1 cellular context compared by ENCODE assay signal in the genomic region with DNA sequence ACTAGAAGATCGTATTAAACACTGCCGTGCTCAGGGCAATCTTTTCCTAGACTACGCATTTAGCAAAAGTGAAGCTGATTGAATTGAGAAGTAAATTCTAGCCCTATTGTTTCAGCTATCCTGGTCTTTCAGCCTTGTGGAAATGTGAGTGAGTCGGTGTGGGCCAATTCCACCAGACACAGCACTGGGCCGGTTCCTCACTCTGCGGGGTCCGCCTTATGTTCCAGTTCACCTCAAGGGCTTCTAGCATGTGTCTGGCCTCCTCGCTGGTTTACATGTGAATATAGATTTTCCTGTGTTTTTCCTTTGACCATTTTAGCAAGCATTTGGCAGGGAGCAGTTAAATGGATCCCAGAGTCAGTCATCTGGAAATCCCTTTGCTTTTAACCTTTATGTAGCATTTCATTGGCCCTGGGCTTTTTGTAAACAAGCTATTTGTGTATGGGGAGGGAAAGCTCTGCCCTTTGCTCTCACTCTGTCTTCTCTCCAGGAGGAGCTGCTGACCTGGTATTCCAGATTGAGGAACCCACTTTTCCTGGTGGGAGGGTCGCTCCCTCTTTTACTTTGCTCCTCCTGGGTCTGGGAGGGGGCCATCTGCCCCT.
TF ChIP-seq lines count a peak whose summit lies in the region.

No MANE protein-coding gene starts in this region.

TF ChIP-seq in HepG2, 621 proteins besides CTCF, POLR2A, EP300 and RAD21 (continued from another document):
- TF ChIP-seq, protein P1, sequence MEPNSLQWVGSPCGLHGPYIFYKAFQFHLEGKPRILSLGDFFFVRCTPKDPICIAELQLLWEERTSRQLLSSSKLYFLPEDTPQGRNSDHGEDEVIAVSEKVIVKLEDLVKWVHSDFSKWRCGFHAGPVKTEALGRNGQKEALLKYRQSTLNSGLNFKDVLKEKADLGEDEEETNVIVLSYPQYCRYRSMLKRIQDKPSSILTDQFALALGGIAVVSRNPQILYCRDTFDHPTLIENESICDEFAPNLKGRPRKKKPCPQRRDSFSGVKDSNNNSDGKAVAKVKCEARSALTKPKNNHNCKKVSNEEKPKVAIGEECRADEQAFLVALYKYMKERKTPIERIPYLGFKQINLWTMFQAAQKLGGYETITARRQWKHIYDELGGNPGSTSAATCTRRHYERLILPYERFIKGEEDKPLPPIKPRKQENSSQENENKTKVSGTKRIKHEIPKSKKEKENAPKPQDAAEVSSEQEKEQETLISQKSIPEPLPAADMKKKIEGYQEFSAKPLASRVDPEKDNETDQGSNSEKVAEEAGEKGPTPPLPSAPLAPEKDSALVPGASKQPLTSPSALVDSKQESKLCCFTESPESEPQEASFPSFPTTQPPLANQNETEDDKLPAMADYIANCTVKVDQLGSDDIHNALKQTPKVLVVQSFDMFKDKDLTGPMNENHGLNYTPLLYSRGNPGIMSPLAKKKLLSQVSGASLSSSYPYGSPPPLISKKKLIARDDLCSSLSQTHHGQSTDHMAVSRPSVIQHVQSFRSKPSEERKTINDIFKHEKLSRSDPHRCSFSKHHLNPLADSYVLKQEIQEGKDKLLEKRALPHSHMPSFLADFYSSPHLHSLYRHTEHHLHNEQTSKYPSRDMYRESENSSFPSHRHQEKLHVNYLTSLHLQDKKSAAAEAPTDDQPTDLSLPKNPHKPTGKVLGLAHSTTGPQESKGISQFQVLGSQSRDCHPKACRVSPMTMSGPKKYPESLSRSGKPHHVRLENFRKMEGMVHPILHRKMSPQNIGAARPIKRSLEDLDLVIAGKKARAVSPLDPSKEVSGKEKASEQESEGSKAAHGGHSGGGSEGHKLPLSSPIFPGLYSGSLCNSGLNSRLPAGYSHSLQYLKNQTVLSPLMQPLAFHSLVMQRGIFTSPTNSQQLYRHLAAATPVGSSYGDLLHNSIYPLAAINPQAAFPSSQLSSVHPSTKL (CRISPR knock-in tag; IDR thresholded peaks at IDR 0.05) = no peak
- TF ChIP-seq KDM2A (CRISPR knock-in tag; IDR thresholded peaks at IDR 0.05; ENCODE audit: borderline replicate concordance, low read depth) (no peak), RXRB (CRISPR knock-in tag; IDR thresholded peaks at IDR 0.05; ENCODE audit: borderline replicate concordance) (0 out of 2 replicates have a peak, but pooled peaks have one; percentile 42), LCORL (IDR thresholded peaks at IDR 0.05) (no peak), LCORL (CRISPR knock-in tag; IDR thresholded peaks at IDR 0.05) (0 out of 2 replicates have a peak, but pooled peaks have one; percentile 10), ZNF619 (CRISPR knock-in tag; IDR thresholded peaks at IDR 0.05) (no peak), AKAP8 (CRISPR knock-in tag; IDR thresholded peaks at IDR 0.05) (no peak), POLR2AphosphoS5 (IDR thresholded peaks at IDR 0.05; ENCODE audit: low read depth, low read length) (no peak), TGIF2 (CRISPR knock-in tag; IDR thresholded peaks at IDR 0.05) (no peak), ZNF782 (CRISPR knock-in tag; IDR thresholded peaks at IDR 0.05; ENCODE audit: borderline replicate concordance) (no peak), ZNF883 (CRISPR knock-in tag; IDR thresholded peaks at IDR 0.05; ENCODE audit: not compliant biosample characterization) (no peak), TOE1 (CRISPR knock-in tag; IDR thresholded peaks at IDR 0.05) (no peak), SOX6 (IDR thresholded peaks at IDR 0.05) (no peak), SOX6 (CRISPR knock-in tag; IDR thresholded peaks at IDR 0.05) (no peak), ZMYM4 (CRISPR knock-in tag; IDR thresholded peaks at IDR 0.05) (no peak), FOXO1 (CRISPR knock-in tag; IDR thresholded peaks at IDR 0.05) (peak; percentile 56; the same call in 1 of the 2 replicates), RFX3 (CRISPR knock-in tag; IDR thresholded peaks at IDR 0.05) (no peak)
- TF ChIP-seq, protein P2, sequence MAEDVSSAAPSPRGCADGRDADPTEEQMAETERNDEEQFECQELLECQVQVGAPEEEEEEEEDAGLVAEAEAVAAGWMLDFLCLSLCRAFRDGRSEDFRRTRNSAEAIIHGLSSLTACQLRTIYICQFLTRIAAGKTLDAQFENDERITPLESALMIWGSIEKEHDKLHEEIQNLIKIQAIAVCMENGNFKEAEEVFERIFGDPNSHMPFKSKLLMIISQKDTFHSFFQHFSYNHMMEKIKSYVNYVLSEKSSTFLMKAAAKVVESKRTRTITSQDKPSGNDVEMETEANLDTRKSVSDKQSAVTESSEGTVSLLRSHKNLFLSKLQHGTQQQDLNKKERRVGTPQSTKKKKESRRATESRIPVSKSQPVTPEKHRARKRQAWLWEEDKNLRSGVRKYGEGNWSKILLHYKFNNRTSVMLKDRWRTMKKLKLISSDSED (CRISPR knock-in tag; IDR thresholded peaks at IDR 0.05) = no peak
- TF ChIP-seq, protein P3, sequence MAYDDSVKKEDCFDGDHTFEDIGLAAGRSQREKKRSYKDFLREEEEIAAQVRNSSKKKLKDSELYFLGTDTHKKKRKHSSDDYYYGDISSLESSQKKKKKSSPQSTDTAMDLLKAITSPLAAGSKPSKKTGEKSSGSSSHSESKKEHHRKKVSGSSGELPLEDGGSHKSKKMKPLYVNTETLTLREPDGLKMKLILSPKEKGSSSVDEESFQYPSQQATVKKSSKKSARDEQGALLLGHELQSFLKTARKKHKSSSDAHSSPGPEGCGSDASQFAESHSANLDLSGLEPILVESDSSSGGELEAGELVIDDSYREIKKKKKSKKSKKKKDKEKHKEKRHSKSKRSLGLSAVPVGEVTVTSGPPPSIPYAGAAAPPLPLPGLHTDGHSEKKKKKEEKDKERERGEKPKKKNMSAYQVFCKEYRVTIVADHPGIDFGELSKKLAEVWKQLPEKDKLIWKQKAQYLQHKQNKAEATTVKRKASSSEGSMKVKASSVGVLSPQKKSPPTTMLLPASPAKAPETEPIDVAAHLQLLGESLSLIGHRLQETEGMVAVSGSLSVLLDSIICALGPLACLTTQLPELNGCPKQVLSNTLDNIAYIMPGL (CRISPR knock-in tag; IDR thresholded peaks at IDR 0.05; ENCODE audit: borderline replicate concordance in 1 of 2, low read depth in 1 of 2) = 0 out of 4 replicates have a peak, but pooled peaks of 1 of the 2 experiments have one; percentile 21
- TF ChIP-seq, protein P4, sequence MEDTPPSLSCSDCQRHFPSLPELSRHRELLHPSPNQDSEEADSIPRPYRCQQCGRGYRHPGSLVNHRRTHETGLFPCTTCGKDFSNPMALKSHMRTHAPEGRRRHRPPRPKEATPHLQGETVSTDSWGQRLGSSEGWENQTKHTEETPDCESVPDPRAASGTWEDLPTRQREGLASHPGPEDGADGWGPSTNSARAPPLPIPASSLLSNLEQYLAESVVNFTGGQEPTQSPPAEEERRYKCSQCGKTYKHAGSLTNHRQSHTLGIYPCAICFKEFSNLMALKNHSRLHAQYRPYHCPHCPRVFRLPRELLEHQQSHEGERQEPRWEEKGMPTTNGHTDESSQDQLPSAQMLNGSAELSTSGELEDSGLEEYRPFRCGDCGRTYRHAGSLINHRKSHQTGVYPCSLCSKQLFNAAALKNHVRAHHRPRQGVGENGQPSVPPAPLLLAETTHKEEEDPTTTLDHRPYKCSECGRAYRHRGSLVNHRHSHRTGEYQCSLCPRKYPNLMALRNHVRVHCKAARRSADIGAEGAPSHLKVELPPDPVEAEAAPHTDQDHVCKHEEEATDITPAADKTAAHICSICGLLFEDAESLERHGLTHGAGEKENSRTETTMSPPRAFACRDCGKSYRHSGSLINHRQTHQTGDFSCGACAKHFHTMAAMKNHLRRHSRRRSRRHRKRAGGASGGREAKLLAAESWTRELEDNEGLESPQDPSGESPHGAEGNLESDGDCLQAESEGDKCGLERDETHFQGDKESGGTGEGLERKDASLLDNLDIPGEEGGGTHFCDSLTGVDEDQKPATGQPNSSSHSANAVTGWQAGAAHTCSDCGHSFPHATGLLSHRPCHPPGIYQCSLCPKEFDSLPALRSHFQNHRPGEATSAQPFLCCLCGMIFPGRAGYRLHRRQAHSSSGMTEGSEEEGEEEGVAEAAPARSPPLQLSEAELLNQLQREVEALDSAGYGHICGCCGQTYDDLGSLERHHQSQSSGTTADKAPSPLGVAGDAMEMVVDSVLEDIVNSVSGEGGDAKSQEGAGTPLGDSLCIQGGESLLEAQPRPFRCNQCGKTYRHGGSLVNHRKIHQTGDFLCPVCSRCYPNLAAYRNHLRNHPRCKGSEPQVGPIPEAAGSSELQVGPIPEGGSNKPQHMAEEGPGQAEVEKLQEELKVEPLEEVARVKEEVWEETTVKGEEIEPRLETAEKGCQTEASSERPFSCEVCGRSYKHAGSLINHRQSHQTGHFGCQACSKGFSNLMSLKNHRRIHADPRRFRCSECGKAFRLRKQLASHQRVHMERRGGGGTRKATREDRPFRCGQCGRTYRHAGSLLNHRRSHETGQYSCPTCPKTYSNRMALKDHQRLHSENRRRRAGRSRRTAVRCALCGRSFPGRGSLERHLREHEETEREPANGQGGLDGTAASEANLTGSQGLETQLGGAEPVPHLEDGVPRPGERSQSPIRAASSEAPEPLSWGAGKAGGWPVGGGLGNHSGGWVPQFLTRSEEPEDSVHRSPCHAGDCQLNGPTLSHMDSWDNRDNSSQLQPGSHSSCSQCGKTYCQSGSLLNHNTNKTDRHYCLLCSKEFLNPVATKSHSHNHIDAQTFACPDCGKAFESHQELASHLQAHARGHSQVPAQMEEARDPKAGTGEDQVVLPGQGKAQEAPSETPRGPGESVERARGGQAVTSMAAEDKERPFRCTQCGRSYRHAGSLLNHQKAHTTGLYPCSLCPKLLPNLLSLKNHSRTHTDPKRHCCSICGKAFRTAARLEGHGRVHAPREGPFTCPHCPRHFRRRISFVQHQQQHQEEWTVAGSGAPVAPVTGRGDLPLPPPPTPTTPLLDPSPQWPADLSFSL (CRISPR knock-in tag; IDR thresholded peaks at IDR 0.05) = no peak
- TF ChIP-seq, protein P5, sequence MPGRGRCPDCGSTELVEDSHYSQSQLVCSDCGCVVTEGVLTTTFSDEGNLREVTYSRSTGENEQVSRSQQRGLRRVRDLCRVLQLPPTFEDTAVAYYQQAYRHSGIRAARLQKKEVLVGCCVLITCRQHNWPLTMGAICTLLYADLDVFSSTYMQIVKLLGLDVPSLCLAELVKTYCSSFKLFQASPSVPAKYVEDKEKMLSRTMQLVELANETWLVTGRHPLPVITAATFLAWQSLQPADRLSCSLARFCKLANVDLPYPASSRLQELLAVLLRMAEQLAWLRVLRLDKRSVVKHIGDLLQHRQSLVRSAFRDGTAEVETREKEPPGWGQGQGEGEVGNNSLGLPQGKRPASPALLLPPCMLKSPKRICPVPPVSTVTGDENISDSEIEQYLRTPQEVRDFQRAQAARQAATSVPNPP (CRISPR knock-in tag; IDR thresholded peaks at IDR 0.05) = no peak
- TF ChIP-seq, protein P6, sequence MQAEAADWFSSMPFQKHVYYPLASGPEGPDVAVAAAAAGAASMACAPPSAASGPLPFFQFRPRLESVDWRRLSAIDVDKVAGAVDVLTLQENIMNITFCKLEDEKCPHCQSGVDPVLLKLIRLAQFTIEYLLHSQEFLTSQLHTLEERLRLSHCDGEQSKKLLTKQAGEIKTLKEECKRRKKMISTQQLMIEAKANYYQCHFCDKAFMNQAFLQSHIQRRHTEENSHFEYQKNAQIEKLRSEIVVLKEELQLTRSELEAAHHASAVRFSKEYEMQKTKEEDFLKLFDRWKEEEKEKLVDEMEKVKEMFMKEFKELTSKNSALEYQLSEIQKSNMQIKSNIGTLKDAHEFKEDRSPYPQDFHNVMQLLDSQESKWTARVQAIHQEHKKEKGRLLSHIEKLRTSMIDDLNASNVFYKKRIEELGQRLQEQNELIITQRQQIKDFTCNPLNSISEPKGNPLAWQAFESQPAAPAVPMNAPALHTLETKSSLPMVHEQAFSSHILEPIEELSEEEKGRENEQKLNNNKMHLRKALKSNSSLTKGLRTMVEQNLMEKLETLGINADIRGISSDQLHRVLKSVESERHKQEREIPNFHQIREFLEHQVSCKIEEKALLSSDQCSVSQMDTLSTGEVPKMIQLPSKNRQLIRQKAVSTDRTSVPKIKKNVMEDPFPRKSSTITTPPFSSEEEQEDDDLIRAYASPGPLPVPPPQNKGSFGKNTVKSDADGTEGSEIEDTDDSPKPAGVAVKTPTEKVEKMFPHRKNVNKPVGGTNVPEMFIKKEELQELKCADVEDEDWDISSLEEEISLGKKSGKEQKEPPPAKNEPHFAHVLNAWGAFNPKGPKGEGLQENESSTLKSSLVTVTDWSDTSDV (CRISPR knock-in tag; IDR thresholded peaks at IDR 0.05) = no peak
- TF ChIP-seq, protein P7, sequence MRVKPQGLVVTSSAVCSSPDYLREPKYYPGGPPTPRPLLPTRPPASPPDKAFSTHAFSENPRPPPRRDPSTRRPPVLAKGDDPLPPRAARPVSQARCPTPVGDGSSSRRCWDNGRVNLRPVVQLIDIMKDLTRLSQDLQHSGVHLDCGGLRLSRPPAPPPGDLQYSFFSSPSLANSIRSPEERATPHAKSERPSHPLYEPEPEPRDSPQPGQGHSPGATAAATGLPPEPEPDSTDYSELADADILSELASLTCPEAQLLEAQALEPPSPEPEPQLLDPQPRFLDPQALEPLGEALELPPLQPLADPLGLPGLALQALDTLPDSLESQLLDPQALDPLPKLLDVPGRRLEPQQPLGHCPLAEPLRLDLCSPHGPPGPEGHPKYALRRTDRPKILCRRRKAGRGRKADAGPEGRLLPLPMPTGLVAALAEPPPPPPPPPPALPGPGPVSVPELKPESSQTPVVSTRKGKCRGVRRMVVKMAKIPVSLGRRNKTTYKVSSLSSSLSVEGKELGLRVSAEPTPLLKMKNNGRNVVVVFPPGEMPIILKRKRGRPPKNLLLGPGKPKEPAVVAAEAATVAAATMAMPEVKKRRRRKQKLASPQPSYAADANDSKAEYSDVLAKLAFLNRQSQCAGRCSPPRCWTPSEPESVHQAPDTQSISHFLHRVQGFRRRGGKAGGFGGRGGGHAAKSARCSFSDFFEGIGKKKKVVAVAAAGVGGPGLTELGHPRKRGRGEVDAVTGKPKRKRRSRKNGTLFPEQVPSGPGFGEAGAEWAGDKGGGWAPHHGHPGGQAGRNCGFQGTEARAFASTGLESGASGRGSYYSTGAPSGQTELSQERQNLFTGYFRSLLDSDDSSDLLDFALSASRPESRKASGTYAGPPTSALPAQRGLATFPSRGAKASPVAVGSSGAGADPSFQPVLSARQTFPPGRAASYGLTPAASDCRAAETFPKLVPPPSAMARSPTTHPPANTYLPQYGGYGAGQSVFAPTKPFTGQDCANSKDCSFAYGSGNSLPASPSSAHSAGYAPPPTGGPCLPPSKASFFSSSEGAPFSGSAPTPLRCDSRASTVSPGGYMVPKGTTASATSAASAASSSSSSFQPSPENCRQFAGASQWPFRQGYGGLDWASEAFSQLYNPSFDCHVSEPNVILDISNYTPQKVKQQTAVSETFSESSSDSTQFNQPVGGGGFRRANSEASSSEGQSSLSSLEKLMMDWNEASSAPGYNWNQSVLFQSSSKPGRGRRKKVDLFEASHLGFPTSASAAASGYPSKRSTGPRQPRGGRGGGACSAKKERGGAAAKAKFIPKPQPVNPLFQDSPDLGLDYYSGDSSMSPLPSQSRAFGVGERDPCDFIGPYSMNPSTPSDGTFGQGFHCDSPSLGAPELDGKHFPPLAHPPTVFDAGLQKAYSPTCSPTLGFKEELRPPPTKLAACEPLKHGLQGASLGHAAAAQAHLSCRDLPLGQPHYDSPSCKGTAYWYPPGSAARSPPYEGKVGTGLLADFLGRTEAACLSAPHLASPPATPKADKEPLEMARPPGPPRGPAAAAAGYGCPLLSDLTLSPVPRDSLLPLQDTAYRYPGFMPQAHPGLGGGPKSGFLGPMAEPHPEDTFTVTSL (CRISPR knock-in tag; IDR thresholded peaks at IDR 0.05; ENCODE audit: borderline replicate concordance) = peak; percentile 62; the same call in 1 of the 2 replicates
